In genomic region chr2:233926806-233927205, GRCh38 we compare ENCODE assay signal across 24 cellular contexts. TPM values are rescaled to one million over a fixed set of nuclear protein-coding genes. Genes with fewer than 3 reads are reported as not detected.
"Had no signal": no experiment of that assay in that cellular context is flagged by ENCODE, and none has a peak within 500 bp of the region (broad histone marks: within the 10 kb centered on the region; RNA-seq: fewer than 3 reads in every experiment).

No MANE protein-coding gene starts in this region.

- H3K27ac Mint-ChIP-seq: activated naive CD8-positive, alpha-beta T cell treated with anti-CD3 and anti-CD28 coated beads for 36 hours; activated T-cell treated with anti-CD3 and anti-CD28 coated beads, Interleukin-2, amount 50 U/mL, for 24 hours; activated T-helper 17 cell treated with anti-CD3 and anti-CD28 coated beads, Interleukin-2, amount 50 U/mL, for 72 hours; endodermal cell; naive thymus-derived CD4-positive, alpha-beta T cell; neural progenitor cell; stimulated activated memory B cell treated with anti-CD40 and anti-IgM and Interleukin-4, amounts not matched to agents 10 μg/mL and 1 μg/mL and 100 μg/mL, for 72 hours; WTC11 had no signal

- H3K9me3 ChIP-seq: stomach, suprapubic skin, tibial nerve had no signal

- H3K4me1 ChIP-seq: sigmoid colon, stomach, tibial nerve had no signal

- H3K4me1 Mint-ChIP-seq: activated T-helper 17 cell treated with anti-CD3 and anti-CD28 coated beads, Interleukin-2, amount 50 U/mL, for 72 hours; stimulated activated memory B cell treated with anti-CD40 and anti-IgM and Interleukin-4, amounts not matched to agents 10 μg/mL and 1 μg/mL and 100 μg/mL, for 72 hours had no signal

- H3K9me3 Mint-ChIP-seq: activated naive CD8-positive, alpha-beta T cell treated with anti-CD3 and anti-CD28 coated beads for 36 hours; activated T-cell treated with anti-CD3 and anti-CD28 coated beads, Interleukin-2, amount 50 U/mL, for 24 hours; activated T-helper 17 cell treated with anti-CD3 and anti-CD28 coated beads, Interleukin-2, amount 50 U/mL, for 72 hours; endodermal cell; neural progenitor cell; stimulated activated memory B cell treated with anti-CD40 and anti-IgM and Interleukin-4, amounts not matched to agents 10 μg/mL and 1 μg/mL and 100 μg/mL, for 72 hours; WTC11 had no signal

- ATAC-seq: activated T-helper 17 cell treated with anti-CD3 and anti-CD28 coated beads, Interleukin-2, amount 50 U/mL, for 72 hours; left lobe of liver; naive thymus-derived CD4-positive, alpha-beta T cell; stimulated activated memory B cell treated with anti-CD40 and anti-IgM and Interleukin-4, amounts not matched to agents 10 μg/mL and 1 μg/mL and 100 μg/mL, for 72 hours; WTC11 had no signal

- H3K4me3 ChIP-seq: coronary artery, lung, neural progenitor cell, sigmoid colon, smooth muscle cell, stomach, suprapubic skin, tibial nerve had no signal

- H3K4me3 Mint-ChIP-seq: activated naive CD8-positive, alpha-beta T cell treated with anti-CD3 and anti-CD28 coated beads for 36 hours; activated T-cell treated with anti-CD3 and anti-CD28 coated beads, Interleukin-2, amount 50 U/mL, for 24 hours; activated T-helper 17 cell treated with anti-CD3 and anti-CD28 coated beads, Interleukin-2, amount 50 U/mL, for 72 hours; endodermal cell; naive thymus-derived CD4-positive, alpha-beta T cell; neural progenitor cell; stimulated activated memory B cell treated with anti-CD40 and anti-IgM and Interleukin-4, amounts not matched to agents 10 μg/mL and 1 μg/mL and 100 μg/mL, for 72 hours; WTC11 had no signal

- H3K36me3 ChIP-seq: neural progenitor cell, sigmoid colon, stomach, suprapubic skin, tibial nerve had no signal

- H3K27me3 ChIP-seq: neural progenitor cell, tibial nerve had no signal

- DNase-seq: activated naive CD4-positive, alpha-beta T cell; activated naive CD8-positive, alpha-beta T cell treated with anti-CD3 and anti-CD28 coated beads for 36 hours; activated T-cell treated with anti-CD3 and anti-CD28 coated beads, Interleukin-2, amount 50 U/mL, for 24 hours; cerebellar nuclear complex; endodermal cell; foreskin melanocyte; naive thymus-derived CD4-positive, alpha-beta T cell; retina; sigmoid colon; stimulated activated CD4-positive, alpha-beta T cell treated with anti-CD3 and anti-CD28 coated beads, Interleukin-15, amount 100 ng/mL, for 24 hours; stomach; T1000 had no signal

- H3K27ac ChIP-seq: coronary artery, neural progenitor cell, sigmoid colon, stomach, suprapubic skin, tibial nerve had no signal

- H3K36me3 Mint-ChIP-seq: activated naive CD8-positive, alpha-beta T cell treated with anti-CD3 and anti-CD28 coated beads for 36 hours; naive thymus-derived CD4-positive, alpha-beta T cell; neural progenitor cell; stimulated activated memory B cell treated with anti-CD40 and anti-IgM and Interleukin-4, amounts not matched to agents 10 μg/mL and 1 μg/mL and 100 μg/mL, for 72 hours; WTC11 had no signal

RNA-seq across cellular contexts. Expression of gene TRPM8, which starts 9.6 kb away (rescaled TPM):
- total RNA-seq: activated naive CD8-positive, alpha-beta T cell treated with anti-CD3 and anti-CD28 coated beads for 36 hours; endodermal cell; naive thymus-derived CD4-positive, alpha-beta T cell; omental fat pad; posterior vena cava; sigmoid colon; smooth muscle cell; stomach; tibial nerve had no signal
